Comparison of ENCODE assay signal across 28 cellular contexts in genomic region chr22:26416256-26416655, GRCh38.
"Had no signal": no experiment of that assay in that cellular context is flagged by ENCODE, and none has a peak within 500 bp of the region (broad histone marks: within the 10 kb centered on the region; RNA-seq: fewer than 3 reads in every experiment).

No MANE protein-coding gene starts in this region.

- H3K36me3 Mint-ChIP-seq: activated CD8-positive, alpha-beta memory T cell treated with anti-CD3 and anti-CD28 coated beads, Interleukin-2, amount 10 ng/mL, durations not matched to agents 7 days and 5 days; activated naive CD4-positive, alpha-beta T cell treated with anti-CD3 and anti-CD28 coated beads, Interleukin-2, amount 50 U/mL, for 72 hours; T-cell had no signal

- H3K36me3 ChIP-seq: ascending aorta, cardiac muscle cell had no signal

- H3K4me1 ChIP-seq: ascending aorta, body of pancreas had no signal

- H3K4me1 Mint-ChIP-seq: activated B cell treated with CpG ODN at 0.5 μM for 24 hours; activated naive CD8-positive, alpha-beta T cell treated with anti-CD3 and anti-CD28 coated beads, Interleukin-2, amount 50 U/mL, for 24 hours; T-cell had no signal

- H3K4me3 Mint-ChIP-seq: activated B cell treated with CpG ODN at 0.5 μM for 24 hours; activated CD4-positive, alpha-beta T cell treated with anti-CD3 and anti-CD28 coated beads, Interleukin-2, amount 10 ng/mL, durations not matched to agents 24 days and 14 days; activated CD8-positive, alpha-beta memory T cell treated with anti-CD3 and anti-CD28 coated beads, Interleukin-2, amount 10 ng/mL, durations not matched to agents 7 days and 5 days; activated naive CD8-positive, alpha-beta T cell treated with anti-CD3 and anti-CD28 coated beads, Interleukin-2, amount 50 U/mL, for 24 hours; activated T-cell treated with anti-CD3 and anti-CD28 coated beads, Interleukin-2, amount 50 U/mL, for 24 hours; activated T-helper 1 cell treated with anti-CD3 and anti-CD28 coated beads, Interleukin-12 subunit alpha, Interleukin-12 subunit beta, Interleukin-2, Interleukin-4 antibody, amounts not matched to agents 30 ng/mL and 10 ng/mL and 1 ng/mL, durations not matched to agents 14 hours and 24 hours and 36 hours; T-cell had no signal

- H3K9me3 ChIP-seq: ascending aorta, body of pancreas had no signal

- DNase-seq: activated B cell treated with CpG ODN at 0.5 μM for 24 hours; activated CD4-positive, alpha-beta T cell treated with anti-CD3 and anti-CD28 coated beads for 1 hour; activated CD4-positive, alpha-beta T cell treated with anti-CD3 and anti-CD28 coated beads, Interleukin-2, amount 10 ng/mL, durations not matched to agents 24 days and 14 days; activated CD4-positive, alpha-beta T cell treated with anti-CD3 and anti-CD28 coated beads, Interleukin-2, amount 50 U/mL, for 48 hours; activated CD8-positive, alpha-beta memory T cell treated with anti-CD3 and anti-CD28 coated beads, Interleukin-2, amount 10 ng/mL, durations not matched to agents 7 days and 5 days; activated effector memory CD4-positive, alpha-beta T cell treated with anti-CD3 and anti-CD28 coated beads, Interleukin-2, amount 50 U/mL, for 16 hours; activated naive CD4-positive, alpha-beta T cell treated with Interleukin-2 at 50 U/mL for 16 hours; activated naive CD8-positive, alpha-beta T cell treated with anti-CD3 and anti-CD28 coated beads, Interleukin-2, amount 50 U/mL, for 24 hours; activated T-cell treated with anti-CD3 and anti-CD28 coated beads, Interleukin-2, amount 50 U/mL, for 24 hours; cerebellar nuclear complex; Kasumi-1; KBM-7; NCI-H1048; NCI-H146; NCI-H1930; NCI-H2171 treated with DMSO at 0.1 percent for 48 hours; NCI-H526; NCI-H82; NK-92 treated with Interleukin-12 subunit alpha and Interleukin-12 subunit beta, amount 100 ng/mL, for 24 hours; SIG-M5; T-cell; T-helper 2 cell had no signal

- H3K9me3 Mint-ChIP-seq: activated B cell treated with CpG ODN at 0.5 μM for 24 hours; activated CD4-positive, alpha-beta T cell treated with anti-CD3 and anti-CD28 coated beads, Interleukin-2, amount 10 ng/mL, durations not matched to agents 24 days and 14 days; activated naive CD4-positive, alpha-beta T cell treated with anti-CD3 and anti-CD28 coated beads, Interleukin-2, amount 50 U/mL, for 72 hours; activated naive CD8-positive, alpha-beta T cell treated with anti-CD3 and anti-CD28 coated beads, Interleukin-2, amount 50 U/mL, for 24 hours; activated T-cell treated with anti-CD3 and anti-CD28 coated beads, Interleukin-2, amount 50 U/mL, for 24 hours; activated T-helper 1 cell treated with anti-CD3 and anti-CD28 coated beads, Interleukin-12 subunit alpha, Interleukin-12 subunit beta, Interleukin-2, Interleukin-4 antibody, amounts not matched to agents 30 ng/mL and 10 ng/mL and 1 ng/mL, durations not matched to agents 14 hours and 24 hours and 36 hours; T-cell had no signal

- H3K4me3 ChIP-seq: ascending aorta, body of pancreas, cardiac muscle cell, SK-N-MC had no signal

- H3K27ac ChIP-seq: ascending aorta, body of pancreas, cardiac muscle cell, SK-N-MC had no signal

- H3K27me3 ChIP-seq: ascending aorta, body of pancreas had no signal

- H3K27ac Mint-ChIP-seq: activated B cell treated with CpG ODN at 0.5 μM for 24 hours; activated CD4-positive, alpha-beta T cell treated with anti-CD3 and anti-CD28 coated beads, Interleukin-2, amount 10 ng/mL, durations not matched to agents 24 days and 14 days; activated CD8-positive, alpha-beta memory T cell treated with anti-CD3 and anti-CD28 coated beads, Interleukin-2, amount 10 ng/mL, durations not matched to agents 7 days and 5 days; activated naive CD4-positive, alpha-beta T cell treated with anti-CD3 and anti-CD28 coated beads, Interleukin-2, amount 50 U/mL, for 72 hours; activated naive CD8-positive, alpha-beta T cell treated with anti-CD3 and anti-CD28 coated beads, Interleukin-2, amount 50 U/mL, for 24 hours; activated T-cell treated with anti-CD3 and anti-CD28 coated beads, Interleukin-2, amount 50 U/mL, for 24 hours; activated T-helper 1 cell treated with anti-CD3 and anti-CD28 coated beads, Interleukin-12 subunit alpha, Interleukin-12 subunit beta, Interleukin-2, Interleukin-4 antibody, amounts not matched to agents 30 ng/mL and 10 ng/mL and 1 ng/mL, durations not matched to agents 14 hours and 24 hours and 36 hours; T-cell had no signal
